In genomic region chr13:26964278-26965057, GRCh38 we compare ENCODE assay signal across 11 cellular contexts.
DNase-seq lines count a peak whose midpoint lies in the region; ATAC-seq and TF ChIP-seq lines count a peak whose summit lies in the region.
"Had no signal": no experiment of that assay in that cellular context is flagged by ENCODE, and none has a peak within 500 bp of the region (broad histone marks: within the 10 kb centered on the region; RNA-seq: fewer than 3 reads in every experiment).

No MANE protein-coding gene starts in this region.

- H3K9me3 ChIP-seq in Caco-2: no peaks in the 10 kb centered on the region
- no peaks in the 10 kb centered on the region for H3K9me3 ChIP-seq in left lung
- H3K9me3 ChIP-seq in MG63: no peaks in the 10 kb centered on the region
- H3K9me3 ChIP-seq in aorta (ENCODE audit: control insufficient read depth, low read length): no peaks in the 10 kb centered on the region

- H3K36me3 ChIP-seq in Caco-2 (ENCODE audit: control insufficient read depth, insufficient read depth, low read length) (no peaks in the 10 kb centered on the region), left lung (no peaks in the 10 kb centered on the region), MG63 (no peaks in the 10 kb centered on the region), aorta (ENCODE audit: control insufficient read depth in 1 of 2, insufficient read depth in 2 of 2, low read length in 1 of 2) (no peaks in the 10 kb centered on the region)

- ATAC-seq in left lung (peak; percentile 52), GM19397 (IDR thresholded peaks at IDR 0.05; ENCODE audit: unreplicated experiment) (no peak), aorta (ENCODE audit: low FRiP score) (no peak)

- peak overlapping the region; percentile 92 for H3K27ac Mint-ChIP-seq in Caco-2 (ENCODE audit: unreplicated experiment)
- H3K27ac Mint-ChIP-seq: CD4-positive, alpha-beta memory T cell; stimulated activated naive CD8-positive, alpha-beta T cell treated with anti-CD3 and anti-CD28 coated beads, Interleukin-15, Interleukin-2, amounts not matched to agents 100 ng/mL and 50 ng/mL, for 24 hours had no signal

- H3K4me3 ChIP-seq in Caco-2 (ENCODE audit: low read depth, low read length): no peak overlapping the region
- no peak overlapping the region for H3K4me3 ChIP-seq in left lung
- no peak overlapping the region for H3K4me3 ChIP-seq in MG63
- no peak overlapping the region for H3K4me3 ChIP-seq in aorta (ENCODE audit: low read length in 2 of 2)

- 55% methylated on average over 13 of the region's 13 CpGs for WGBS in aorta, 2 donors

- H3K27ac ChIP-seq in left lung (peak overlapping the region; percentile 15 to 19), aorta (ENCODE audit: low read depth in 1 of 2, low read length in 2 of 2) (no peak overlapping the region)

- H3K27me3 ChIP-seq in Caco-2 (replicated peaks; ENCODE audit: control insufficient read depth, insufficient read depth, low read length): no peaks in the 10 kb centered on the region
- no peaks in the 10 kb centered on the region for H3K27me3 ChIP-seq in left lung
- no peaks in the 10 kb centered on the region for H3K27me3 ChIP-seq in MG63
- H3K27me3 ChIP-seq in aorta (ENCODE audit: control insufficient read depth in 1 of 2, insufficient read depth in 2 of 2, low read length in 1 of 2): no peaks in the 10 kb centered on the region

- CTCF ChIA-PET in Caco-2 (lab: Charles Lee): interaction anchor here (0.7 to 1.9 kb wide), 2 partner anchors 13 to 30 kb away, joined by 4 to 7 read pairs; no protein-coding TSS in a partner anchor

- H3K9me3 Mint-ChIP-seq in Caco-2 (ENCODE audit: unreplicated experiment): no peaks in the 10 kb centered on the region
- H3K9me3 Mint-ChIP-seq: CD4-positive, alpha-beta memory T cell; stimulated activated naive CD8-positive, alpha-beta T cell treated with anti-CD3 and anti-CD28 coated beads, Interleukin-15, Interleukin-2, amounts not matched to agents 100 ng/mL and 50 ng/mL, for 24 hours had no signal

- H3K4me3 Mint-ChIP-seq in Caco-2 (ENCODE audit: unreplicated experiment): no peak overlapping the region
- H3K4me3 Mint-ChIP-seq: CD4-positive, alpha-beta memory T cell; stimulated activated naive CD8-positive, alpha-beta T cell treated with anti-CD3 and anti-CD28 coated beads, Interleukin-15, Interleukin-2, amounts not matched to agents 100 ng/mL and 50 ng/mL, for 24 hours had no signal

- POLR2A ChIA-PET in Caco-2 (lab: Charles Lee): no interaction called here

- peaks cover 84% of the 10 kb centered on the region for H3K4me1 ChIP-seq in Caco-2
- peaks cover 8 to 22% of the 10 kb centered on the region in 2 donors for H3K4me1 ChIP-seq in left lung
- H3K4me1 ChIP-seq in aorta (ENCODE audit: control insufficient read depth in 1 of 2, insufficient read depth in 2 of 2, low read length in 2 of 2): no peaks in the 10 kb centered on the region

- TF ChIP-seq CTCF in Caco-2 (IDR thresholded peaks at IDR 0.05; ENCODE audit: insufficient read depth in 1 of 2, low read depth in 1 of 2, low read length in 1 of 2, severe bottlenecking in 1 of 2, unreplicated experiment in 1 of 2) (no peak), left lung (IDR thresholded peaks at IDR 0.05) (no peak)

- DNase-seq in Caco-2 (no peak), M059J (ENCODE audit: low read depth) (peak; percentile 76), amniotic epithelial cell (ENCODE audit: low read depth) (peak; percentile 65), left lung (peak in 1 of 2 donors; percentile 66), SK-N-DZ (ENCODE audit: low spot score) (no peak), MG63 (no peak), aorta (no peak)
- DNase-seq: CD4-positive, alpha-beta memory T cell; MV-4-11 had no signal

- no TSS peak for BruUV-seq in Caco-2 (replicated peaks; lab: Mats Ljungman, UMichigan)

- peaks cover 24% of the 10 kb centered on the region for H3K36me3 Mint-ChIP-seq in Caco-2 (ENCODE audit: insufficient read depth, unreplicated experiment)
- H3K36me3 Mint-ChIP-seq: CD4-positive, alpha-beta memory T cell had no signal

- no peaks in the 10 kb centered on the region for H3K27me3 Mint-ChIP-seq in Caco-2 (ENCODE audit: insufficient read depth, unreplicated experiment)
- H3K27me3 Mint-ChIP-seq: stimulated activated naive CD8-positive, alpha-beta T cell treated with anti-CD3 and anti-CD28 coated beads, Interleukin-15, Interleukin-2, amounts not matched to agents 100 ng/mL and 50 ng/mL, for 24 hours had no signal

- H3K4me1 Mint-ChIP-seq in Caco-2 (ENCODE audit: low read depth, unreplicated experiment): peaks cover 76% of the 10 kb centered on the region
- H3K4me1 Mint-ChIP-seq: CD4-positive, alpha-beta memory T cell had no signal

- intact Hi-C loops in Caco-2 (cut with micrococcal nuclease; ENCODE audit: unreplicated experiment) (loop anchor here (10.0 kb wide), 1 partner anchor 660 kb away; the partner anchor contains the start of genes LNX2 and POLR1D), left lung (cut with DNase I) (no loop called here), aorta (cut with DNase I) (no loop called here)

Comparison
In these comparisons a context has a peak if more than half of its experiments do, and no peak if none do; other contexts are left out.
1. DNase-seq: peak in M059J (single experiment) and amniotic epithelial cell (single experiment); none in Caco-2 (0 of 2), SK-N-DZ (single experiment), MG63 (single experiment) and aorta (0 of 2).
2. H3K27ac ChIP-seq: peak in left lung (2 of 2); none in aorta (0 of 2).